ENCODE assay signal across 24 cellular contexts in the genomic region with DNA sequence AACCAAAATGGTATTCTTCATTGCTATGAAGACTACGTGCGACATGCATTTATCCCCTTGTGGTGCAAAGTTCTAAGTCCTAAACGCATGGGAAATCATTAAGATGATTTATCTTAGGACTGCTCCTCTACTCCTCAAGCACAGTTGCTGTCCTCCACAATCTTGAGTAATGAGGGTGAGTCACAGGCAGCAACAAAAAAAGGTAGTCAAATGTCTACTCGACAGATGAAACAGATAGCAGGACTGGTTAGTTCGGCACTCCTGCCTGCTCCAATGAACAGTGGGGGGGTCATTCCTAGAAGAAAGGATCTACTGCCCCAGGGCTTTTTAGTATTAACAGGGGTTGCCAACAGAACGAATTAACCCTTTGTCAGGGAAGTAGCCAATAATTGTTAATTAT.
DNase-seq lines count a peak whose midpoint lies in the region; ATAC-seq and TF ChIP-seq lines count a peak whose summit lies in the region.
"Had no signal": no experiment of that assay in that cellular context is flagged by ENCODE, and none has a peak within 500 bp of the region (broad histone marks: within the 10 kb centered on the region; RNA-seq: fewer than 3 reads in every experiment).

No MANE protein-coding gene starts in this region.

- intact Hi-C loops in PC-9 (cut with micrococcal nuclease; ENCODE audit: unreplicated experiment) (loop anchor here (5.0 kb wide), 2 partner anchors 42 to 88 kb away; no protein-coding TSS in a partner anchor), heart right ventricle (cut with DNase I) (no loop called here)

- no TSS peak for BruUV-seq in PC-9 (replicated peaks; lab: Mats Ljungman, UMichigan)

- no peak for TF ChIP-seq CTCF in PC-9 (conservative IDR thresholded peaks at IDR 0.05)
- TF ChIP-seq CTCF in fibroblast of the aortic adventitia (IDR thresholded peaks at IDR 0.05; ENCODE audit: insufficient read depth, low read length) = no peak
- TF ChIP-seq CTCF in heart right ventricle (IDR thresholded peaks at IDR 0.05) = no peak

- H4K20me1 ChIP-seq in GM23248 (ENCODE audit: insufficient read depth) (no peaks in the 10 kb centered on the region), PC-9 (ENCODE audit: insufficient read depth) (no peaks in the 10 kb centered on the region)

- no peak overlapping the region for H3K27ac ChIP-seq in GM23248
- H3K27ac ChIP-seq in PC-9 = no peak overlapping the region
- no peak overlapping the region for H3K27ac ChIP-seq in heart right ventricle
- H3K27ac ChIP-seq: foreskin keratinocyte, SK-N-MC, thoracic aorta had no signal

- H3K27me3 ChIP-seq in GM23248 (replicated peaks; ENCODE audit: insufficient read depth) (no peaks in the 10 kb centered on the region), PC-9 (ENCODE audit: insufficient read depth, low read depth) (no peaks in the 10 kb centered on the region), heart right ventricle (no peaks in the 10 kb centered on the region)
- H3K27me3 ChIP-seq: foreskin keratinocyte had no signal

- CTCF ChIA-PET in PC-9 (lab: Charles Lee) = no interaction called here

- H3K4me2 ChIP-seq in GM23248 (ENCODE audit: unreplicated experiment) (no peak overlapping the region), PC-9 (peak overlapping the region; percentile 6; the same call in 1 of the 2 replicates)

- H3K9me2 ChIP-seq in GM23248 (ENCODE audit: insufficient read depth) (no peaks in the 10 kb centered on the region), PC-9 (ENCODE audit: insufficient read depth) (no peaks in the 10 kb centered on the region)

- in situ Hi-C loops in GM23248 (cut with MboI) = no loop called here

- H3F3A ChIP-seq in GM23248 (ENCODE audit: insufficient read depth) (no peaks in the 10 kb centered on the region), PC-9 (ENCODE audit: insufficient read depth, low read depth) (peaks cover 4% of the 10 kb centered on the region; the same call in 1 of the 2 replicates)

- H3K36me3 ChIP-seq in GM23248 (ENCODE audit: low read depth) (no peaks in the 10 kb centered on the region), PC-9 (ENCODE audit: low read depth) (no peaks in the 10 kb centered on the region), heart right ventricle (no peaks in the 10 kb centered on the region)
- H3K36me3 ChIP-seq: thoracic aorta had no signal

- H3K9me3 ChIP-seq in GM23248 (ENCODE audit: low read depth) (no peaks in the 10 kb centered on the region), PC-9 (ENCODE audit: insufficient read depth, low read depth) (0 out of 2 replicates have a peak, but pooled peaks cover 5% of the 10 kb centered on the region), heart right ventricle (no peaks in the 10 kb centered on the region)
- H3K9me3 ChIP-seq: thoracic aorta had no signal

- POLR2A ChIA-PET in PC-9 (lab: Charles Lee; ENCODE audit: unreplicated experiment) = no interaction called here

- 29 to 37% methylated on average over 6 of the region's 6 CpGs for WGBS in GM23248 (ENCODE audit: low coverage in 1 of 2, low lambda C conversion rate in 2 of 2, missing lambda C conversion rate in 2 of 2), 2 experiments
- WGBS in heart right ventricle, 2 donors = 86 to 93% methylated on average over 6 of the region's 6 CpGs

- peak; percentile 49 for DNase-seq in A172 (ENCODE audit: low spot score)
- DNase-seq in GM23248 = peak; percentile 62
- DNase-seq in PC-9 = peak; percentile 10 to 37
- peak; percentile 23 for DNase-seq in fibroblast of the aortic adventitia (ENCODE audit: low read depth)
- DNase-seq in effector CD8-positive, alpha-beta T cell (lab: John Stamatoyannopoulos, UW) = no peak
- DNase-seq in putamen (ENCODE audit: low spot score) = no peak
- DNase-seq in NCI-H1092 treated with DMSO at 0.1 percent for 48 hours (lab: John Stamatoyannopoulos, UW) = no peak
- DNase-seq in heart right ventricle = no peak
- DNase-seq: activated CD4-positive, alpha-beta T cell treated with anti-CD3 and anti-CD28 coated beads, Interleukin-2, amount 50 U/mL, for 4 hours; activated effector memory CD4-positive, alpha-beta T cell treated with Interleukin-2 at 50 U/mL for 16 hours; DMS 273 treated with DMSO at 0.1 percent for 48 hours; GF-D8; Karpas-422; mesenchymal stem cell; natural killer cell; NCI-H1436; NCI-H2171; NCI-H526 treated with DMSO at 0.1 percent for 48 hours; stimulated activated CD4-positive, alpha-beta T cell treated with anti-CD3 and anti-CD28 coated beads, Interleukin-1b, Interleukin-23, amount 100 ng/mL, for 48 hours had no signal

- H3K4me1 ChIP-seq in GM23248 (ENCODE audit: insufficient read depth) (peaks cover 7% of the 10 kb centered on the region; the same call in 1 of the 2 replicates), PC-9 (replicated peaks; ENCODE audit: insufficient read depth) (peaks cover 13% of the 10 kb centered on the region), heart right ventricle (no peaks in the 10 kb centered on the region)
- H3K4me1 ChIP-seq: foreskin keratinocyte had no signal

- no peak overlapping the region for H3K4me3 ChIP-seq in GM23248
- H3K4me3 ChIP-seq in PC-9 = no peak overlapping the region
- no peak overlapping the region for H3K4me3 ChIP-seq in fibroblast of the aortic adventitia (ENCODE audit: low read depth, low read length)
- H3K4me3 ChIP-seq in heart right ventricle = no peak overlapping the region
- H3K4me3 ChIP-seq: SK-N-MC, thoracic aorta had no signal

- H2AFZ ChIP-seq in GM23248 (no peak overlapping the region), PC-9 (no peak overlapping the region)

- no peak for ATAC-seq in heart right ventricle
- ATAC-seq: foreskin keratinocyte; natural killer cell; stimulated activated memory B cell treated with anti-CD40 and anti-IgM and Interleukin-4, amounts not matched to agents 10 μg/mL and 1 μg/mL and 100 μg/mL, for 72 hours; WTC11 had no signal

- H3K79me2 ChIP-seq in GM23248 (ENCODE audit: insufficient read depth) (no peaks in the 10 kb centered on the region), PC-9 (ENCODE audit: low read depth) (no peaks in the 10 kb centered on the region)

- H3K9ac ChIP-seq in GM23248 = no peak overlapping the region

Comparison
In these comparisons a context has a peak if more than half of its experiments do, and no peak if none do; other contexts are left out.
1. DNase-seq: peak in A172 (single experiment), GM23248 (single experiment), PC-9 (2 of 2) and fibroblast of the aortic adventitia (single experiment); none in effector CD8-positive, alpha-beta T cell (single experiment), putamen (single experiment), NCI-H1092 treated with DMSO at 0.1 percent for 48 hours (single experiment) and heart right ventricle (0 of 2).